1 cellular context compared by ENCODE assay signal in genomic region chr19:10846500-10847202, GRCh38.
TF ChIP-seq lines count a peak whose summit lies in the region.

No MANE protein-coding gene starts in this region.

TF ChIP-seq in HepG2, 621 proteins besides CTCF, POLR2A, EP300 and RAD21:
- TF ChIP-seq SNAI1 (CRISPR knock-in tag; IDR thresholded peaks at IDR 0.05; ENCODE audit: borderline replicate concordance) (no peak), ZNF382 (CRISPR knock-in tag; IDR thresholded peaks at IDR 0.05; ENCODE audit: borderline replicate concordance) (peak; percentile 95)
